ENCODE assay signal across 15 cellular contexts in genomic region chr4:66554844-66555243, GRCh38.
DNase-seq lines count a peak whose midpoint lies in the region; ATAC-seq and TF ChIP-seq lines count a peak whose summit lies in the region.
"Had no signal": no experiment of that assay in that cellular context is flagged by ENCODE, and none has a peak within 500 bp of the region (broad histone marks: within the 10 kb centered on the region; RNA-seq: fewer than 3 reads in every experiment).

No MANE protein-coding gene starts in this region.

- H3K9me3 Mint-ChIP-seq in chondrocyte (ENCODE audit: low read depth) (peaks cover 25% of the 10 kb centered on the region), progenitor cell of endocrine pancreas (ENCODE audit: low read depth) (peaks cover 8% of the 10 kb centered on the region), neural progenitor cell (peaks cover 12% of the 10 kb centered on the region), type B pancreatic cell (no peaks in the 10 kb centered on the region)

- intact Hi-C loops in PC-3 (cut with micrococcal nuclease), result no loop called here

- H3K27ac ChIP-seq in ACC112 (ENCODE audit: low read depth, low read length) (peak overlapping the region; percentile 83), PC-3 (ENCODE audit: low read length) (peak overlapping the region; percentile 12; the same call in 1 of the 2 replicates), neural progenitor cell (no peak overlapping the region)
- H3K27ac ChIP-seq: C4-2B had no signal

- H3K27ac Mint-ChIP-seq in chondrocyte (ENCODE audit: unreplicated experiment) (peak overlapping the region; percentile 45), progenitor cell of endocrine pancreas (no peak overlapping the region), neural progenitor cell (no peak overlapping the region), type B pancreatic cell (no peak overlapping the region)

- H4K20me1 ChIP-seq in PC-3 (ENCODE audit: low read length), result no peaks in the 10 kb centered on the region
- H4K20me1 ChIP-seq in neural progenitor cell (ENCODE audit: low read depth), result no peaks in the 10 kb centered on the region

- no peak overlapping the region for H3K4me3 ChIP-seq in ACC112 (ENCODE audit: low read depth, low read length)
- H3K4me3 ChIP-seq in PC-3 (ENCODE audit: low read length), result no peak overlapping the region
- H3K4me3 ChIP-seq in neural progenitor cell, result no peak overlapping the region

- H3F3A ChIP-seq in PC-3 (ENCODE audit: low read length, unreplicated experiment) (no peaks in the 10 kb centered on the region), neural progenitor cell (ENCODE audit: low read depth) (no peaks in the 10 kb centered on the region)

- peaks cover 23% of the 10 kb centered on the region for H3K4me1 ChIP-seq in ACC112 (ENCODE audit: control insufficient read depth, insufficient read depth, low read length, unreplicated experiment)
- peaks cover 12% of the 10 kb centered on the region for H3K4me1 ChIP-seq in PC-3 (ENCODE audit: insufficient read depth, low read length)
- no peaks in the 10 kb centered on the region for H3K4me1 ChIP-seq in neural progenitor cell

- H2AFZ ChIP-seq in ACC112 (ENCODE audit: low read length, unreplicated experiment) (peak overlapping the region; percentile 1), PC-3 (ENCODE audit: low read length) (no peak overlapping the region), neural progenitor cell (replicated peaks) (no peak overlapping the region)

- POLR2A ChIA-PET in PC-3 (lab: Charles Lee; ENCODE audit: unreplicated experiment), result no interaction called here

- no peaks in the 10 kb centered on the region; the same call in 1 of the 2 replicates for H3K36me3 ChIP-seq in ACC112 (ENCODE audit: insufficient read depth, low read length)
- H3K36me3 ChIP-seq in PC-3 (ENCODE audit: low read depth, low read length), result no peaks in the 10 kb centered on the region
- no peaks in the 10 kb centered on the region for H3K36me3 ChIP-seq in neural progenitor cell

- peaks cover 9% of the 10 kb centered on the region for H3K36me3 Mint-ChIP-seq in chondrocyte (ENCODE audit: low read depth)
- peaks cover 1% of the 10 kb centered on the region for H3K36me3 Mint-ChIP-seq in progenitor cell of endocrine pancreas (ENCODE audit: insufficient read depth)
- H3K36me3 Mint-ChIP-seq in neural progenitor cell, result no peaks in the 10 kb centered on the region
- H3K36me3 Mint-ChIP-seq in type B pancreatic cell, result no peaks in the 10 kb centered on the region

- no peaks in the 10 kb centered on the region for H3K79me2 ChIP-seq in ACC112 (ENCODE audit: control insufficient read depth, insufficient read depth, low read length, unreplicated experiment)
- H3K79me2 ChIP-seq in PC-3 (ENCODE audit: low read length), result no peaks in the 10 kb centered on the region
- no peaks in the 10 kb centered on the region for H3K79me2 ChIP-seq in neural progenitor cell (ENCODE audit: low read depth)

- BruUV-seq in PC-3 (replicated peaks; lab: Mats Ljungman, UMichigan), result no TSS peak

- H3K9me3 ChIP-seq in PC-3 (ENCODE audit: low read length), result no peaks in the 10 kb centered on the region
- H3K9me3 ChIP-seq in neural progenitor cell (ENCODE audit: low read depth), result no peaks in the 10 kb centered on the region

- H3K4me1 Mint-ChIP-seq in chondrocyte (ENCODE audit: low read depth) (peaks cover 39% of the 10 kb centered on the region), progenitor cell of endocrine pancreas (ENCODE audit: low read depth) (peaks cover 14% of the 10 kb centered on the region), neural progenitor cell (no peaks in the 10 kb centered on the region), type B pancreatic cell (ENCODE audit: unreplicated experiment) (no peaks in the 10 kb centered on the region)

- no peak overlapping the region for H3K4me3 Mint-ChIP-seq in chondrocyte (ENCODE audit: unreplicated experiment)
- no peak overlapping the region for H3K4me3 Mint-ChIP-seq in progenitor cell of endocrine pancreas (ENCODE audit: low read depth)
- no peak overlapping the region for H3K4me3 Mint-ChIP-seq in neural progenitor cell
- H3K4me3 Mint-ChIP-seq in type B pancreatic cell, result no peak overlapping the region

- H3K27me3 ChIP-seq in ACC112 (ENCODE audit: insufficient read depth, low read length), result no peaks in the 10 kb centered on the region
- no peaks in the 10 kb centered on the region for H3K27me3 ChIP-seq in PC-3 (ENCODE audit: low read length)
- no peaks in the 10 kb centered on the region for H3K27me3 ChIP-seq in neural progenitor cell

- H3K4me2 ChIP-seq in PC-3 (ENCODE audit: low read length), result peak overlapping the region; percentile 25; the same call in 1 of the 2 replicates
- H3K4me2 ChIP-seq in neural progenitor cell, result no peak overlapping the region

- CTCF ChIA-PET in PC-3 (lab: Charles Lee), result no interaction called here

- H3K9me2 ChIP-seq in PC-3 (replicated peaks; ENCODE audit: low read length), result no peaks in the 10 kb centered on the region

- TF ChIP-seq CTCF in PC-3 (conservative IDR thresholded peaks at IDR 0.05; ENCODE audit: low read depth, low read length), result no peak
- TF ChIP-seq CTCF in chondrocyte (IDR thresholded peaks at IDR 0.05), result no peak
- TF ChIP-seq CTCF in progenitor cell of endocrine pancreas (IDR thresholded peaks at IDR 0.05; ENCODE audit: unreplicated experiment), result no peak
- no peak for TF ChIP-seq CTCF in neural progenitor cell (IDR thresholded peaks at IDR 0.05)
- TF ChIP-seq CTCF in type B pancreatic cell (conservative IDR thresholded peaks at IDR 0.05), result no peak

- peak; percentile 33 for DNase-seq in PC-3
- DNase-seq in chondrocyte (ENCODE audit: low spot score), result no peak
- DNase-seq in kidney tubule cell (ENCODE audit: low spot score), result peak; percentile 31
- no peak for DNase-seq in stimulated activated CD4-positive, alpha-beta T cell treated with anti-CD3 and anti-CD28 coated beads, Interleukin-2, amount 100 ng/mL, for 48 hours
- no peak for DNase-seq in progenitor cell of endocrine pancreas (ENCODE audit: low spot score, unreplicated experiment)
- no peak for DNase-seq in neural progenitor cell (ENCODE audit: low spot score)
- no peak for DNase-seq in type B pancreatic cell (ENCODE audit: extremely low spot score, unreplicated experiment)
- DNase-seq: GOT3, NCI-H1092, NCI-H1694, NCI-H446 treated with DMSO at 0.1 percent for 48 hours, NCI-H748 treated with DMSO at 0.1 percent for 48 hours, SIG-M5 had no signal

- ATAC-seq in PC-3, result peak; percentile 35; the same call in 1 of the 2 replicates

- no peak overlapping the region for H3K9ac ChIP-seq in PC-3 (ENCODE audit: low read length)
- no peak overlapping the region for H3K9ac ChIP-seq in neural progenitor cell

- no peaks in the 10 kb centered on the region for H3K27me3 Mint-ChIP-seq in chondrocyte (ENCODE audit: low read depth)
- H3K27me3 Mint-ChIP-seq in progenitor cell of endocrine pancreas, result no peaks in the 10 kb centered on the region
- no peaks in the 10 kb centered on the region for H3K27me3 Mint-ChIP-seq in neural progenitor cell (ENCODE audit: insufficient read depth, low read depth)
- H3K27me3 Mint-ChIP-seq in type B pancreatic cell, result no peaks in the 10 kb centered on the region

Comparison
In these comparisons a context has a peak if more than half of its experiments do, and no peak if none do; other contexts are left out.
1. DNase-seq: peak in PC-3 (single experiment) and kidney tubule cell (single experiment); none in chondrocyte (single experiment), stimulated activated CD4-positive, alpha-beta T cell treated with anti-CD3 and anti-CD28 coated beads, Interleukin-2, amount 100 ng/mL, for 48 hours (0 of 2), progenitor cell of endocrine pancreas (single experiment), neural progenitor cell (single experiment) and type B pancreatic cell (single experiment).